25 cellular contexts compared by ENCODE assay signal in the genomic region with DNA sequence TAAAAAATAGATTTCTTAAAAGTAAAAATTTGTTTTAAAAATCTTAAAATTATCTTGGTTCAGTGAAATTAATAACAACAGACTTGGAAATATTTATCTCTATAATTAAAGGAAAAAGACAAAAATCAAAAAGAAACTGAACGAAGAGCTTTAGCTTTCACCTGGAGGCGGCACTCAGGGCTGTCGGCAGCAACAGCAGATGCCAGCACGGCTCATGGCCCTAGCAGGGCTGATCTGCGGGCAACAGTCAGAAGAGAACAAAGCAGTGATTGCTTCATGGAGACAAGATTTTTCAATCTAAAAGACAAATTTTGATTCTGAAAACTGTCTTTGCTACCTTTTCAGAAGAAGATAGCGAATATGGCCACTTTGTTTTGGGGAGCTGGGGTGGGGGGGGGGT.
"Had no signal": no experiment of that assay in that cellular context is flagged by ENCODE, and none has a peak within 500 bp of the region (broad histone marks: within the 10 kb centered on the region; RNA-seq: fewer than 3 reads in every experiment).

No MANE protein-coding gene starts in this region.

- H3K36me3 ChIP-seq: breast epithelium, uterus had no signal

- H3K27ac ChIP-seq: ascending aorta, breast epithelium, foreskin keratinocyte, stomach, suprapubic skin, transverse colon, uterus had no signal

- H3K9me3 Mint-ChIP-seq: activated CD4-positive, alpha-beta T cell treated with anti-CD3 and anti-CD28 coated beads, Interleukin-2, amount 10 ng/mL, durations not matched to agents 24 days and 14 days; activated CD8-positive, alpha-beta T cell treated with anti-CD3 and anti-CD28 coated beads for 36 hours; activated naive CD4-positive, alpha-beta T cell treated with anti-CD3 and anti-CD28 coated beads, Interleukin-2, amount 50 U/mL, for 72 hours; central memory CD8-positive, alpha-beta T cell; naive B cell; stimulated activated memory B cell treated with anti-CD40 and anti-IgM and Interleukin-4, amounts not matched to agents 10 μg/mL and 1 μg/mL and 100 μg/mL, for 72 hours had no signal

- H3K27me3 Mint-ChIP-seq: activated CD4-positive, alpha-beta T cell treated with anti-CD3 and anti-CD28 coated beads, Interleukin-2, amount 10 ng/mL, durations not matched to agents 24 days and 14 days; activated CD8-positive, alpha-beta memory T cell treated with anti-CD3 and anti-CD28 coated beads, Interleukin-2, amount 10 ng/mL, durations not matched to agents 7 days and 5 days; activated CD8-positive, alpha-beta T cell treated with anti-CD3 and anti-CD28 coated beads for 36 hours; central memory CD8-positive, alpha-beta T cell; naive B cell; stimulated activated memory B cell treated with anti-CD40 and anti-IgM and Interleukin-4, amounts not matched to agents 10 μg/mL and 1 μg/mL and 100 μg/mL, for 72 hours had no signal

- H3K27me3 ChIP-seq: ascending aorta, breast epithelium, foreskin keratinocyte, stomach, suprapubic skin, transverse colon, uterus had no signal

- H3K27ac Mint-ChIP-seq: activated CD4-positive, alpha-beta T cell treated with anti-CD3 and anti-CD28 coated beads, Interleukin-2, amount 10 ng/mL, durations not matched to agents 24 days and 14 days; activated CD8-positive, alpha-beta memory T cell treated with anti-CD3 and anti-CD28 coated beads, Interleukin-2, amount 10 ng/mL, durations not matched to agents 7 days and 5 days; activated CD8-positive, alpha-beta T cell treated with anti-CD3 and anti-CD28 coated beads for 36 hours; activated naive CD4-positive, alpha-beta T cell treated with anti-CD3 and anti-CD28 coated beads, Interleukin-2, amount 50 U/mL, for 72 hours; stimulated activated memory B cell treated with anti-CD40 and anti-IgM and Interleukin-4, amounts not matched to agents 10 μg/mL and 1 μg/mL and 100 μg/mL, for 72 hours had no signal

- ATAC-seq: activated CD4-positive, CD25-positive, alpha-beta regulatory T cell treated with anti-CD3 and anti-CD28 coated beads, Interleukin-2, amount 50 U/mL, for 24 hours; activated CD8-positive, alpha-beta memory T cell treated with anti-CD3 and anti-CD28 coated beads, Interleukin-2, amount 10 ng/mL, durations not matched to agents 7 days and 5 days; activated CD8-positive, alpha-beta T cell treated with anti-CD3 and anti-CD28 coated beads for 36 hours; activated naive CD4-positive, alpha-beta T cell treated with anti-CD3 and anti-CD28 coated beads, Interleukin-2, amount 50 U/mL, for 72 hours; foreskin keratinocyte; sciatic nerve; stimulated activated memory B cell treated with anti-CD40 and anti-IgM and Interleukin-4, amounts not matched to agents 10 μg/mL and 1 μg/mL and 100 μg/mL, for 72 hours had no signal

- DNase-seq: activated CD4-positive, alpha-beta T cell treated with anti-CD3 and anti-CD28 coated beads, Interleukin-2, amount 10 ng/mL, durations not matched to agents 24 days and 14 days; activated CD8-positive, alpha-beta memory T cell treated with anti-CD3 and anti-CD28 coated beads, Interleukin-2, amount 10 ng/mL, durations not matched to agents 7 days and 5 days; activated CD8-positive, alpha-beta T cell treated with anti-CD3 and anti-CD28 coated beads for 36 hours; activated gamma-delta T cell; activated T-cell treated with anti-CD3 and anti-CD28 coated beads for 4 hours; effector memory CD4-positive, alpha-beta T cell; foreskin keratinocyte; hippocampal formation; mucosa of descending colon; naive B cell; nucleus accumbens; stimulated activated CD4-positive, alpha-beta T cell treated with anti-CD3 and anti-CD28 coated beads, Interleukin-2, amount 100 ng/mL, for 24 hours; stomach; transverse colon; uterus had no signal

- FAIRE-seq: colon, small intestine had no signal

- H3K4me3 Mint-ChIP-seq: activated CD4-positive, alpha-beta T cell treated with anti-CD3 and anti-CD28 coated beads, Interleukin-2, amount 10 ng/mL, durations not matched to agents 24 days and 14 days; activated CD8-positive, alpha-beta memory T cell treated with anti-CD3 and anti-CD28 coated beads, Interleukin-2, amount 10 ng/mL, durations not matched to agents 7 days and 5 days; activated CD8-positive, alpha-beta T cell treated with anti-CD3 and anti-CD28 coated beads for 36 hours; central memory CD8-positive, alpha-beta T cell; naive B cell; stimulated activated memory B cell treated with anti-CD40 and anti-IgM and Interleukin-4, amounts not matched to agents 10 μg/mL and 1 μg/mL and 100 μg/mL, for 72 hours had no signal

- H3K4me1 Mint-ChIP-seq: activated CD8-positive, alpha-beta memory T cell treated with anti-CD3 and anti-CD28 coated beads, Interleukin-2, amount 10 ng/mL, durations not matched to agents 7 days and 5 days; central memory CD8-positive, alpha-beta T cell had no signal

- H3K4me1 ChIP-seq: ascending aorta, breast epithelium had no signal

- H3K9me3 ChIP-seq: ascending aorta, breast epithelium, mucosa of descending colon, stomach, suprapubic skin, transverse colon, uterus had no signal

- H3K4me3 ChIP-seq: ascending aorta, breast epithelium, mucosa of descending colon, stomach, suprapubic skin, transverse colon, uterus had no signal
